Comparison of ENCODE assay signal across 27 cellular contexts in the genomic region with DNA sequence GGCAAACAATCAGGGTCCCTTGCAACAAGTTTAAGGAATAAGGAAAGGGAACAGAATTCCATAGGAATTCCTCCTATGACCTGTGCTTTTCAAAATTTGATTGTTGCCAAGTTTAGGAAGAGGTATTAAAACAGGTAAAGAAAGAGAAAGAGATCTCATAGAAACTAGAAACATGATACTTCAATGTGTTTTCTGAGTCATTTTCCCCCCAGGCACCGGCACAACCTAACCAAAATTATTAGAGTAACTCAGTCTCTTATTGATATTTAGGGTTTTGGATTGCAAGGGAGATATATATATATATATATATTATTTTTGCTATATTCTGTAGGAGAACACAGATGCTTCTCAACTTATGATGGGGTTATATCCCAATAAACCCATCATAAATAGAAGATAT.
"Had no signal": no experiment of that assay in that cellular context is flagged by ENCODE, and none has a peak within 500 bp of the region (broad histone marks: within the 10 kb centered on the region; RNA-seq: fewer than 3 reads in every experiment).

No MANE protein-coding gene starts in this region.

- DNase-seq: occipital lobe; ovary; posterior cingulate gyrus; psoas muscle; right cardiac atrium; right lobe of liver; sigmoid colon; small intestine; stimulated activated CD4-positive, alpha-beta T cell treated with anti-CD3 and anti-CD28 coated beads, Interleukin-15, amount 100 ng/mL, for 24 hours; stimulated activated CD4-positive, alpha-beta T cell treated with anti-CD3 and anti-CD28 coated beads, Interleukin-2, amount 100 ng/mL, for 24 hours; stimulated activated CD4-positive, alpha-beta T cell treated with anti-CD3 and anti-CD28 coated beads, Interleukin-2, amount 100 ng/mL, for 48 hours; stimulated activated CD4-positive, alpha-beta T cell treated with anti-CD3 and anti-CD28 coated beads, Interleukin-4, amount 100 ng/mL, for 24 hours; stimulated activated naive B cell treated with anti-CD40 and anti-IgM and Interleukin-4, amounts not matched to agents 10 μg/mL and 1 μg/mL and 100 μg/mL, for 72 hours; stimulated activated naive CD4-positive, alpha-beta T cell treated with Interleukin-2 at 50 U/mL for 16 hours; stomach; thyroid gland; upper lobe of left lung had no signal

- H3K9me3 Mint-ChIP-seq: nephron; neural progenitor cell; stimulated activated naive B cell treated with anti-CD40 and anti-IgM and Interleukin-4, amounts not matched to agents 10 μg/mL and 1 μg/mL and 100 μg/mL, for 72 hours had no signal

- H3K27me3 Mint-ChIP-seq: progenitor cell of endocrine pancreas; stimulated activated naive B cell treated with anti-CD40 and anti-IgM and Interleukin-4, amounts not matched to agents 10 μg/mL and 1 μg/mL and 100 μg/mL, for 72 hours had no signal

- H3K4me1 ChIP-seq: neural progenitor cell, parathyroid adenoma, psoas muscle, right lobe of liver, sigmoid colon, stomach, thyroid gland, tibial nerve, upper lobe of left lung, vagina had no signal

- FAIRE-seq: small intestine, urothelium cell line had no signal

- H3K27ac ChIP-seq: neural progenitor cell, ovary, parathyroid adenoma, psoas muscle, right lobe of liver, sigmoid colon, stomach, thoracic aorta, thyroid gland, tibial nerve, upper lobe of left lung, vagina had no signal

- H3K79me2 ChIP-seq: parathyroid adenoma had no signal

- H2AFZ ChIP-seq: neural progenitor cell, parathyroid adenoma had no signal

- H3K27ac Mint-ChIP-seq: nephron; neural progenitor cell; progenitor cell of endocrine pancreas; stimulated activated effector memory CD8-positive, alpha-beta T cell treated with anti-CD3 and anti-CD28 coated beads, Interleukin-12 subunit alpha, Interleukin-12 subunit beta, amount 100 ng/mL, for 72 hours; stimulated activated naive B cell treated with anti-CD40 and anti-IgM and Interleukin-4, amounts not matched to agents 10 μg/mL and 1 μg/mL and 100 μg/mL, for 72 hours; stimulated activated naive CD8-positive, alpha-beta T cell treated with anti-CD3 and anti-CD28 coated beads, Interleukin-15, Interleukin-2, amounts not matched to agents 100 ng/mL and 50 ng/mL, for 24 hours had no signal

- H3K4me3 ChIP-seq: neural progenitor cell, ovary, psoas muscle, right lobe of liver, sigmoid colon, stomach, thoracic aorta, thyroid gland, tibial nerve, upper lobe of left lung, vagina had no signal

- H3K27me3 ChIP-seq: neural progenitor cell, ovary, right lobe of liver, sigmoid colon, stomach, thyroid gland, tibial nerve, upper lobe of left lung, vagina had no signal

- H3K9ac ChIP-seq: neural progenitor cell, parathyroid adenoma had no signal

- H3K36me3 ChIP-seq: neural progenitor cell, ovary, right lobe of liver, sigmoid colon, stomach, thoracic aorta, thyroid gland, tibial nerve, upper lobe of left lung, vagina had no signal

- H3K9me3 ChIP-seq: ovary, psoas muscle, right lobe of liver, sigmoid colon, stomach, thoracic aorta, thyroid gland, tibial nerve, upper lobe of left lung, vagina had no signal

- ATAC-seq: psoas muscle; right cardiac atrium; right lobe of liver; stimulated activated effector memory CD8-positive, alpha-beta T cell treated with anti-CD3 and anti-CD28 coated beads, Interleukin-12 subunit alpha, Interleukin-12 subunit beta, amount 100 ng/mL, for 72 hours; stimulated activated naive B cell treated with anti-CD40 and anti-IgM and Interleukin-4, amounts not matched to agents 10 μg/mL and 1 μg/mL and 100 μg/mL, for 72 hours had no signal

- H3K4me3 Mint-ChIP-seq: nephron; neural progenitor cell; stimulated activated effector memory CD8-positive, alpha-beta T cell treated with anti-CD3 and anti-CD28 coated beads, Interleukin-12 subunit alpha, Interleukin-12 subunit beta, amount 100 ng/mL, for 72 hours; stimulated activated naive B cell treated with anti-CD40 and anti-IgM and Interleukin-4, amounts not matched to agents 10 μg/mL and 1 μg/mL and 100 μg/mL, for 72 hours; stimulated activated naive CD8-positive, alpha-beta T cell treated with anti-CD3 and anti-CD28 coated beads, Interleukin-15, Interleukin-2, amounts not matched to agents 100 ng/mL and 50 ng/mL, for 24 hours had no signal

- H3K4me2 ChIP-seq: neural progenitor cell had no signal

- H3K4me1 Mint-ChIP-seq: nephron; neural progenitor cell; stimulated activated effector memory CD8-positive, alpha-beta T cell treated with anti-CD3 and anti-CD28 coated beads, Interleukin-12 subunit alpha, Interleukin-12 subunit beta, amount 100 ng/mL, for 72 hours; stimulated activated naive B cell treated with anti-CD40 and anti-IgM and Interleukin-4, amounts not matched to agents 10 μg/mL and 1 μg/mL and 100 μg/mL, for 72 hours had no signal

- H3K36me3 Mint-ChIP-seq: neural progenitor cell; stimulated activated effector memory CD8-positive, alpha-beta T cell treated with anti-CD3 and anti-CD28 coated beads, Interleukin-12 subunit alpha, Interleukin-12 subunit beta, amount 100 ng/mL, for 72 hours; stimulated activated naive B cell treated with anti-CD40 and anti-IgM and Interleukin-4, amounts not matched to agents 10 μg/mL and 1 μg/mL and 100 μg/mL, for 72 hours had no signal
